8 cellular contexts compared by ENCODE assay signal in the genomic region with DNA sequence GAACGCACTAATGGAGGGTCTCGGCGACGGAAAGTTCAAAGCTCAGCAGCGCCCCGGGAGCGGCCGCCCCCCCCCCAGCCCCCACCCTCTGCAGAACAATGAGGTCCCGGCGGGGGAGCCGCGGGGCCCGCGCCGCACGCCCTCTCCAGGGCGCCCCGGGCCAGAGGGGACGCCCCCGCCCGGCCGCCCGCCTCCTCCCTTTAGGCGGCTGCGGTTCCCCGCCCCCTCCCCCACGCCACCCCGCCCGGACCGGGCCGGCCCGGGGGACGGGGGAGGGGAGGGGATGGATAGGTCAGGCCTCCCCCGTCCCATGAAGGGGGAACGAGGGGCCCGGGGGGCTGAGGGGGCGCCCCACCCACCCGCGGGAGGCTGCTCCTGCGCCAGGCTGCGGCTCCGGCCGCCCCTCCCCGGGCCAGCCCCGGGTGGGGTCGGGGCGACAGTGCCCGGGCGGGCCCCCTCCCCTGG. TPM values are rescaled to one million over a fixed set of nuclear protein-coding genes. Genes with fewer than 3 reads are reported as not detected.
DNase-seq lines count a peak whose midpoint lies in the region; ATAC-seq and TF ChIP-seq lines count a peak whose summit lies in the region.

No MANE protein-coding gene starts in this region.

- H3K27ac ChIP-seq in ACC112 (ENCODE audit: low read depth, low read length) (no peak overlapping the region), body of pancreas (no peak overlapping the region), mesenchymal stem cell (ENCODE audit: low read length, poor library complexity, severe bottlenecking) (no peak overlapping the region)

- peak overlapping the region in 1 of 2 experiments; percentile 11 for H3K18ac ChIP-seq in mesenchymal stem cell (ENCODE audit: low read depth in 1 of 2, low read length in 2 of 2)

- H3K27me3 ChIP-seq in ACC112 (ENCODE audit: insufficient read depth, low read length), result peaks cover 12% of the 10 kb centered on the region
- H3K27me3 ChIP-seq in body of pancreas, result no peaks in the 10 kb centered on the region
- peaks cover 25 to 27% of the 10 kb centered on the region in 2 experiments for H3K27me3 ChIP-seq in mesenchymal stem cell (ENCODE audit: control insufficient read depth in 1 of 2, insufficient read depth in 1 of 2, low read length in 2 of 2)

- peak overlapping the region; percentile 86 for H2BK15ac ChIP-seq in mesenchymal stem cell (ENCODE audit: low read depth, poor library complexity, severe bottlenecking)

- 0% methylated on average over 3 of the region's 49 CpGs; no CpG with 5 or more reads in 1 of the 2 donors for WGBS in body of pancreas, 2 donors
- 0% methylated on average over 1 of the region's 49 CpGs for WGBS in mesenchymal stem cell

- no peak for TF ChIP-seq CTCF in body of pancreas (IDR thresholded peaks at IDR 0.05)

- no peak overlapping the region for H2BK5ac ChIP-seq in mesenchymal stem cell (ENCODE audit: low read depth, low read length, poor library complexity, severe bottlenecking)

- H2AFZ ChIP-seq in ACC112 (ENCODE audit: low read length, unreplicated experiment) (no peak overlapping the region), mesenchymal stem cell (ENCODE audit: low read depth, low read length) (no peak overlapping the region)

- intact Hi-C loops in body of pancreas (cut with DNase I), result no loop called here

- H3K9me3 ChIP-seq in body of pancreas (no peaks in the 10 kb centered on the region), mesenchymal stem cell (ENCODE audit: control insufficient read depth, low read length) (no peaks in the 10 kb centered on the region)

- no peak overlapping the region for H4K8ac ChIP-seq in mesenchymal stem cell (ENCODE audit: low read length)

- no peak for TF ChIP-seq POLR2A in body of pancreas (IDR thresholded peaks at IDR 0.05)

- H3K4ac ChIP-seq in mesenchymal stem cell (ENCODE audit: low read depth in 1 of 2, low read length in 2 of 2), result no peak overlapping the region

- no peaks in the 10 kb centered on the region for H3K4me1 ChIP-seq in ACC112 (ENCODE audit: control insufficient read depth, insufficient read depth, low read length, unreplicated experiment)
- H3K4me1 ChIP-seq in body of pancreas, result peaks cover 17% of the 10 kb centered on the region
- peaks cover 20% of the 10 kb centered on the region for H3K4me1 ChIP-seq in mesenchymal stem cell (ENCODE audit: control insufficient read depth, insufficient read depth, low read depth, low read length)

- H3K36me3 ChIP-seq in ACC112 (ENCODE audit: insufficient read depth, low read length) (no peaks in the 10 kb centered on the region), body of pancreas (replicated peaks in 1 of 2; ENCODE audit: insufficient read depth in 1 of 2, low read depth in 2 of 2) (no peaks in the 10 kb centered on the region), mesenchymal stem cell (ENCODE audit: control insufficient read depth in 1 of 2, insufficient read depth in 2 of 2, low read depth in 1 of 2, low read length in 2 of 2) (no peaks in the 10 kb centered on the region)

- DNase-seq in body of pancreas (no peak), mesenchymal stem cell (no peak), glomerular visceral epithelial cell (ENCODE audit: extremely low spot score) (no peak), medulla oblongata (ENCODE audit: extremely low spot score) (no peak), NCI-H1048 (lab: John Stamatoyannopoulos, UW) (no peak), DMS153 (lab: John Stamatoyannopoulos, UW) (no peak)

- no peak overlapping the region for H3K23ac ChIP-seq in mesenchymal stem cell (ENCODE audit: low read length in 2 of 2)

- H3K4me3 ChIP-seq in ACC112 (ENCODE audit: low read depth, low read length) (peak overlapping the region; percentile 90), body of pancreas (peak overlapping the region; percentile 15 to 16), mesenchymal stem cell (ENCODE audit: insufficient read depth in 1 of 2, low read depth in 1 of 2, low read length in 2 of 2) (peak overlapping the region in 1 of 2 experiments; percentile 52)

- ATAC-seq in HG02678 (IDR thresholded peaks at IDR 0.05; ENCODE audit: unreplicated experiment) (peak; percentile 13), body of pancreas (no peak)

- H3K79me2 ChIP-seq in ACC112 (ENCODE audit: control insufficient read depth, insufficient read depth, low read length, unreplicated experiment), result no peaks in the 10 kb centered on the region

- no peak overlapping the region for H3K9ac ChIP-seq in mesenchymal stem cell (ENCODE audit: low read length)

- H3K14ac ChIP-seq in mesenchymal stem cell (ENCODE audit: low read length in 2 of 2), result no peak overlapping the region

- H2BK12ac ChIP-seq in mesenchymal stem cell (ENCODE audit: low read length in 2 of 2), result no peak overlapping the region

- peak overlapping the region; percentile 71 for H3K4me2 ChIP-seq in mesenchymal stem cell (ENCODE audit: low read length, poor library complexity, severe bottlenecking)

- no peak overlapping the region for H4K91ac ChIP-seq in mesenchymal stem cell (ENCODE audit: low read length)

- H2AK5ac ChIP-seq in mesenchymal stem cell (ENCODE audit: low read length, severe bottlenecking), result no peak overlapping the region

- peak overlapping the region; percentile 98 for H2BK120ac ChIP-seq in mesenchymal stem cell (ENCODE audit: low read depth, low read length)

- H3K79me1 ChIP-seq in mesenchymal stem cell (replicated peaks; ENCODE audit: low read length, poor library complexity, severe bottlenecking), result no peaks in the 10 kb centered on the region

RNA-seq across cellular contexts. Expression of a gene that starts 1.5 kb away (rescaled TPM):
- 10 to 100 TPM; 15.0 to 36.9 TPM for total RNA-seq in body of pancreas
- 34.4 TPM for polyA plus RNA-seq in mesenchymal stem cell (2013, experiment 1 of 2)
- polyA plus RNA-seq in mesenchymal stem cell (2013, experiment 2 of 2), result 33.5 TPM
